ENCODE assay signal across 22 cellular contexts in genomic region chr4:6196324-6196723, GRCh38. TPM values are rescaled to one million over a fixed set of nuclear protein-coding genes. Genes with fewer than 3 reads are reported as not detected.
DNase-seq lines count a peak whose midpoint lies in the region; ATAC-seq, FAIRE-seq and TF ChIP-seq lines count a peak whose summit lies in the region.
"Had no signal": no experiment of that assay in that cellular context is flagged by ENCODE, and none has a peak within 500 bp of the region (broad histone marks: within the 10 kb centered on the region; RNA-seq: fewer than 3 reads in every experiment).

No MANE protein-coding gene starts in this region.

- no peak for DNase-seq in natural killer cell treated with Interleukin-12 subunit alpha and Interleukin-12 subunit beta and Interleukin-15 and Interleukin-18, amount 100 ng/mL, for 72 hours (ENCODE audit: low spot score)
- no peak for DNase-seq in natural killer cell
- DNase-seq in kidney = peak; percentile 40
- DNase-seq in sciatic nerve (ENCODE audit: low spot score) = peak; percentile 22
- no peak for DNase-seq in stimulated activated CD4-positive, alpha-beta T cell treated with anti-CD3 and anti-CD28 coated beads, Interleukin-4, amount 100 ng/mL, for 4 hours
- no peak for DNase-seq in dedifferentiated amniotic fluid mesenchymal stem cell (ENCODE audit: extremely low spot score)
- DNase-seq: CD4-positive, CD25-positive, alpha-beta regulatory T cell; DMS79; Kasumi-1; MG63; NCI-H1048; NCI-H1417 treated with DMSO at 0.1 percent for 48 hours; NCI-H187; NCI-H2107; NCI-H526 treated with DMSO at 0.1 percent for 48 hours; OCI-M1 had no signal

- no peak for FAIRE-seq in kidney (lab: Jason Lieb, UNC)
- FAIRE-seq: H54 had no signal

- H3K36me3 Mint-ChIP-seq in natural killer cell treated with Interleukin-12 subunit alpha and Interleukin-12 subunit beta and Interleukin-15 and Interleukin-18, amount 100 ng/mL, for 72 hours = peaks cover 21% of the 10 kb centered on the region
- H3K36me3 Mint-ChIP-seq in natural killer cell = no peaks in the 10 kb centered on the region

- no peaks in the 10 kb centered on the region for H3K36me3 ChIP-seq in kidney (ENCODE audit: control insufficient read depth in 1 of 2, insufficient read depth in 2 of 2, low read length in 2 of 2)
- H3K36me3 ChIP-seq: MG63, SJSA1 had no signal

- no peak overlapping the region for H3K4me3 ChIP-seq in kidney (ENCODE audit: low read length in 2 of 2)
- H3K4me3 ChIP-seq: MG63, SJSA1 had no signal

- TF ChIP-seq CTCF in natural killer cell (IDR thresholded peaks at IDR 0.05) (no peak), kidney (IDR thresholded peaks at IDR 0.05; ENCODE audit: borderline replicate concordance, extremely low read depth, insufficient read depth) (no peak)

- no peak overlapping the region for H3K27ac ChIP-seq in kidney (ENCODE audit: low read depth in 2 of 2, low read length in 2 of 2)
- H3K27ac ChIP-seq: SJSA1 had no signal

- peaks cover 0 to 10% of the 10 kb centered on the region in 2 donors for H3K4me1 ChIP-seq in kidney (ENCODE audit: control insufficient read depth in 1 of 2, insufficient read depth in 1 of 2, low read depth in 1 of 2, low read length in 2 of 2)

- H3K27me3 Mint-ChIP-seq in natural killer cell treated with Interleukin-12 subunit alpha and Interleukin-12 subunit beta and Interleukin-15 and Interleukin-18, amount 100 ng/mL, for 72 hours = peaks cover 0 to 17% of the 10 kb centered on the region in 2 donors
- peaks cover 13 to 22% of the 10 kb centered on the region in 2 donors for H3K27me3 Mint-ChIP-seq in natural killer cell (ENCODE audit: low read depth in 2 of 2)

- intact Hi-C loops in natural killer cell (cut with micrococcal nuclease) = no loop called here
- intact Hi-C loops in kidney (cut with DNase I) = no loop called here
- intact Hi-C loops in sciatic nerve (cut with DNase I) = no loop called here

- no peak for ATAC-seq in natural killer cell treated with Interleukin-12 subunit alpha and Interleukin-12 subunit beta and Interleukin-15 and Interleukin-18, amount 100 ng/mL, for 72 hours
- no peak for ATAC-seq in natural killer cell
- ATAC-seq in sciatic nerve = no peak
- ATAC-seq in HG02763 (IDR thresholded peaks at IDR 0.05; ENCODE audit: unreplicated experiment) = no peak
- ATAC-seq: Right ventricle myocardium inferior had no signal

- peak overlapping the region; percentile 63 for H3K4me3 Mint-ChIP-seq in natural killer cell treated with Interleukin-12 subunit alpha and Interleukin-12 subunit beta and Interleukin-15 and Interleukin-18, amount 100 ng/mL, for 72 hours
- no peak overlapping the region for H3K4me3 Mint-ChIP-seq in natural killer cell

- peak overlapping the region in 1 of 2 donors; percentile 98 for H3K27ac Mint-ChIP-seq in natural killer cell treated with Interleukin-12 subunit alpha and Interleukin-12 subunit beta and Interleukin-15 and Interleukin-18, amount 100 ng/mL, for 72 hours
- peak overlapping the region in 1 of 2 donors; percentile 35 for H3K27ac Mint-ChIP-seq in natural killer cell

- H3K4me1 Mint-ChIP-seq in natural killer cell treated with Interleukin-12 subunit alpha and Interleukin-12 subunit beta and Interleukin-15 and Interleukin-18, amount 100 ng/mL, for 72 hours (ENCODE audit: low read depth in 2 of 2) = peaks cover 39 to 57% of the 10 kb centered on the region in 2 donors
- H3K4me1 Mint-ChIP-seq in natural killer cell = peaks cover 20 to 45% of the 10 kb centered on the region in 2 donors

- H3K9ac ChIP-seq in kidney (ENCODE audit: low read length in 2 of 2) = no peak overlapping the region

- peaks cover 0 to under 1% of the 10 kb centered on the region in 2 donors for H3K9me3 ChIP-seq in kidney (ENCODE audit: control insufficient read depth in 1 of 2, low read length in 2 of 2)
- H3K9me3 ChIP-seq: MG63, SJSA1 had no signal

- H3K9me3 Mint-ChIP-seq in natural killer cell treated with Interleukin-12 subunit alpha and Interleukin-12 subunit beta and Interleukin-15 and Interleukin-18, amount 100 ng/mL, for 72 hours = no peaks in the 10 kb centered on the region
- peaks cover 3% of the 10 kb centered on the region in 2 donors for H3K9me3 Mint-ChIP-seq in natural killer cell

RNA-seq across cellular contexts. Expression of gene JAKMIP1, which starts 4.0 kb away (rescaled TPM):
- total RNA-seq in natural killer cell treated with Interleukin-12 subunit alpha and Interleukin-12 subunit beta and Interleukin-15 and Interleukin-18, amount 100 ng/mL, for 72 hours = 10 to 100 TPM; 16.3 to 66.7 TPM
- total RNA-seq in natural killer cell = 10 to 100 TPM in 2 of 3 donors, 1 to 10 TPM in 1; 8.8 to 21.8 (median 16.4) TPM
- 0.69 TPM for total RNA-seq in kidney
- polyA plus RNA-seq in kidney (ENCODE audit: insufficient read depth, low read depth, low replicate concordance) = not detected
- total RNA-seq in sciatic nerve = 0.76 TPM
- total RNA-seq: A673, Right ventricle myocardium inferior, SJSA1 had no signal
- polyA plus RNA-seq: BJ had no signal

Comparison
In these comparisons a context has a peak if more than half of its experiments do, and no peak if none do; other contexts are left out.
1. DNase-seq: peak in kidney (single experiment) and sciatic nerve (single experiment); none in natural killer cell treated with Interleukin-12 subunit alpha and Interleukin-12 subunit beta and Interleukin-15 and Interleukin-18, amount 100 ng/mL, for 72 hours (single experiment), natural killer cell (single experiment), stimulated activated CD4-positive, alpha-beta T cell treated with anti-CD3 and anti-CD28 coated beads, Interleukin-4, amount 100 ng/mL, for 4 hours (0 of 2) and dedifferentiated amniotic fluid mesenchymal stem cell (single experiment).